In genomic region chr6:114874384-114874783, GRCh38 we compare ENCODE assay signal across 11 cellular contexts.
"Had no signal": no experiment of that assay in that cellular context is flagged by ENCODE, and none has a peak within 500 bp of the region (broad histone marks: within the 10 kb centered on the region; RNA-seq: fewer than 3 reads in every experiment).

No MANE protein-coding gene starts in this region.

- H3K4me1 ChIP-seq: HAP-1 had no signal

- H3K4me1 Mint-ChIP-seq: GM23338, H9 had no signal

- H3K4me2 ChIP-seq: GM23338 had no signal

- H3K36me3 ChIP-seq: HAP-1 had no signal

- H2AFZ ChIP-seq: GM23248, GM23338 had no signal

- H3K9me3 Mint-ChIP-seq: GM23338, H9 had no signal

- H3K9me3 ChIP-seq: HAP-1 had no signal

- H3K27ac ChIP-seq: GM23248 had no signal

- H3K9ac ChIP-seq: GM23248 had no signal

- H3K27ac Mint-ChIP-seq: GM23338, H9, HFFc6 had no signal

- H3K4me3 Mint-ChIP-seq: GM23338, H9, HFFc6 had no signal

- DNase-seq: GM23248, GOT3, H7, H9, HCEC 1CT, HFFc6 had no signal

- ATAC-seq: GM23338, HCT116 had no signal

- FAIRE-seq: H1, H54 had no signal

- H3K4me3 ChIP-seq: GM23248, GM23338, HAP-1 had no signal
